Comparison of ENCODE assay signal across 29 cellular contexts in genomic region chr3:67522081-67522480, GRCh38.
"Had no signal": no experiment of that assay in that cellular context is flagged by ENCODE, and none has a peak within 500 bp of the region (broad histone marks: within the 10 kb centered on the region; RNA-seq: fewer than 3 reads in every experiment).

No MANE protein-coding gene starts in this region.

- ATAC-seq: activated naive CD4-positive, alpha-beta T cell treated with anti-CD3 and anti-CD28 coated beads, Interleukin-2, amount 50 U/mL, for 72 hours; activated T-cell treated with anti-CD3 and anti-CD28 coated beads, Interleukin-2, amount 50 U/mL, for 72 hours; esophagus mucosa; gastroesophageal sphincter; heart right ventricle had no signal

- DNase-seq: activated CD4-positive, alpha-beta memory T cell treated with anti-CD3 and anti-CD28 coated beads, Interleukin-2, amount 10 ng/mL, durations not matched to agents 7 days and 5 days; activated CD4-positive, alpha-beta T cell treated with anti-CD3 and anti-CD28 coated beads for 1 hour; activated CD4-positive, alpha-beta T cell treated with anti-CD3 and anti-CD28 coated beads for 4 hours; activated CD4-positive, alpha-beta T cell treated with anti-CD3 and anti-CD28 coated beads, Interleukin-2, amount 10 ng/mL, durations not matched to agents 7 days and 5 days; activated CD4-positive, alpha-beta T cell treated with anti-CD3 and anti-CD28 coated beads, Interleukin-2, amount 50 U/mL, for 4 hours; activated CD8-positive, alpha-beta memory T cell treated with anti-CD3 and anti-CD28 coated beads, Interleukin-2, amount 50 U/mL, for 48 hours; activated gamma-delta T cell; activated naive CD4-positive, alpha-beta T cell; activated naive CD4-positive, alpha-beta T cell treated with anti-CD3 and anti-CD28 coated beads, Interleukin-2, amount 10 ng/mL, durations not matched to agents 7 days and 5 days; activated naive CD8-positive, alpha-beta T cell treated with anti-CD3 and anti-CD28 coated beads, Interleukin-2, amount 10 ng/mL, durations not matched to agents 7 days and 5 days; activated T-cell treated with anti-CD3 and anti-CD28 coated beads for 4 hours; activated T-cell treated with anti-CD3 and anti-CD28 coated beads, Interleukin-2, amount 50 U/mL, for 24 hours; activated T-cell treated with anti-CD3 and anti-CD28 coated beads, Interleukin-2, amount 50 U/mL, for 72 hours; amniotic stem cell; anterior cingulate cortex; central memory CD4-positive, alpha-beta T cell; dorsolateral prefrontal cortex; effector memory CD4-positive, alpha-beta T cell; endodermal cell; foreskin melanocyte; heart right ventricle; T-helper 2 cell had no signal

- H3K27ac Mint-ChIP-seq: activated CD4-positive, alpha-beta memory T cell treated with anti-CD3 and anti-CD28 coated beads, Interleukin-2, amount 10 ng/mL, durations not matched to agents 7 days and 5 days; activated CD4-positive, alpha-beta T cell treated with anti-CD3 and anti-CD28 coated beads, Interleukin-2, amount 10 ng/mL, durations not matched to agents 7 days and 5 days; activated naive CD4-positive, alpha-beta T cell treated with anti-CD3 and anti-CD28 coated beads, Interleukin-2, amount 10 ng/mL, durations not matched to agents 7 days and 5 days; activated naive CD4-positive, alpha-beta T cell treated with anti-CD3 and anti-CD28 coated beads, Interleukin-2, amount 50 U/mL, for 72 hours; activated naive CD8-positive, alpha-beta T cell treated with anti-CD3 and anti-CD28 coated beads, Interleukin-2, amount 10 ng/mL, durations not matched to agents 7 days and 5 days; activated T-cell treated with anti-CD3 and anti-CD28 coated beads, Interleukin-2, amount 50 U/mL, for 24 hours; activated T-cell treated with anti-CD3 and anti-CD28 coated beads, Interleukin-2, amount 50 U/mL, for 72 hours; dendritic cell treated with granulocyte-macrophage colony-stimulating factor and Interleukin-4, amounts not matched to agents 40 ng/mL and 50 ng/mL, for 4 days; endodermal cell had no signal

- H3K4me3 ChIP-seq: cardiac muscle cell, coronary artery, dorsolateral prefrontal cortex, gastroesophageal sphincter, heart right ventricle had no signal

- FAIRE-seq: astrocyte had no signal

- H3K27me3 Mint-ChIP-seq: activated CD4-positive, alpha-beta memory T cell treated with anti-CD3 and anti-CD28 coated beads, Interleukin-2, amount 10 ng/mL, durations not matched to agents 7 days and 5 days; activated CD4-positive, alpha-beta T cell treated with anti-CD3 and anti-CD28 coated beads, Interleukin-2, amount 10 ng/mL, durations not matched to agents 7 days and 5 days; activated naive CD4-positive, alpha-beta T cell treated with anti-CD3 and anti-CD28 coated beads, Interleukin-2, amount 10 ng/mL, durations not matched to agents 7 days and 5 days; activated naive CD8-positive, alpha-beta T cell treated with anti-CD3 and anti-CD28 coated beads, Interleukin-2, amount 10 ng/mL, durations not matched to agents 7 days and 5 days; activated T-cell treated with anti-CD3 and anti-CD28 coated beads, Interleukin-2, amount 50 U/mL, for 24 hours; dendritic cell treated with granulocyte-macrophage colony-stimulating factor and Interleukin-4, amounts not matched to agents 40 ng/mL and 50 ng/mL, for 4 days had no signal

- H3K27me3 ChIP-seq: cardiac muscle cell, dorsolateral prefrontal cortex, gastroesophageal sphincter, heart right ventricle had no signal

- H3K36me3 ChIP-seq: cardiac muscle cell had no signal

- H3K9me3 ChIP-seq: gastroesophageal sphincter, heart right ventricle had no signal

- H3K27ac ChIP-seq: cardiac muscle cell, coronary artery, dorsolateral prefrontal cortex, gastroesophageal sphincter, heart right ventricle had no signal

- H3K4me3 Mint-ChIP-seq: activated CD4-positive, alpha-beta memory T cell treated with anti-CD3 and anti-CD28 coated beads, Interleukin-2, amount 10 ng/mL, durations not matched to agents 7 days and 5 days; activated CD4-positive, alpha-beta T cell treated with anti-CD3 and anti-CD28 coated beads, Interleukin-2, amount 10 ng/mL, durations not matched to agents 7 days and 5 days; activated naive CD4-positive, alpha-beta T cell treated with anti-CD3 and anti-CD28 coated beads, Interleukin-2, amount 10 ng/mL, durations not matched to agents 7 days and 5 days; activated naive CD8-positive, alpha-beta T cell treated with anti-CD3 and anti-CD28 coated beads, Interleukin-2, amount 10 ng/mL, durations not matched to agents 7 days and 5 days; activated T-cell treated with anti-CD3 and anti-CD28 coated beads, Interleukin-2, amount 50 U/mL, for 24 hours; activated T-cell treated with anti-CD3 and anti-CD28 coated beads, Interleukin-2, amount 50 U/mL, for 72 hours; dendritic cell treated with granulocyte-macrophage colony-stimulating factor and Interleukin-4, amounts not matched to agents 40 ng/mL and 50 ng/mL, for 4 days; endodermal cell had no signal

- H3K4me1 Mint-ChIP-seq: activated CD4-positive, alpha-beta memory T cell treated with anti-CD3 and anti-CD28 coated beads, Interleukin-2, amount 10 ng/mL, durations not matched to agents 7 days and 5 days; activated CD4-positive, alpha-beta T cell treated with anti-CD3 and anti-CD28 coated beads, Interleukin-2, amount 10 ng/mL, durations not matched to agents 7 days and 5 days; activated naive CD4-positive, alpha-beta T cell treated with anti-CD3 and anti-CD28 coated beads, Interleukin-2, amount 10 ng/mL, durations not matched to agents 7 days and 5 days; activated naive CD8-positive, alpha-beta T cell treated with anti-CD3 and anti-CD28 coated beads, Interleukin-2, amount 10 ng/mL, durations not matched to agents 7 days and 5 days; endodermal cell had no signal

- H3K4me1 ChIP-seq: gastroesophageal sphincter, heart right ventricle had no signal

- H3K9me3 Mint-ChIP-seq: activated CD4-positive, alpha-beta memory T cell treated with anti-CD3 and anti-CD28 coated beads, Interleukin-2, amount 10 ng/mL, durations not matched to agents 7 days and 5 days; activated CD4-positive, alpha-beta T cell treated with anti-CD3 and anti-CD28 coated beads, Interleukin-2, amount 10 ng/mL, durations not matched to agents 7 days and 5 days; activated naive CD4-positive, alpha-beta T cell treated with anti-CD3 and anti-CD28 coated beads, Interleukin-2, amount 10 ng/mL, durations not matched to agents 7 days and 5 days; activated naive CD4-positive, alpha-beta T cell treated with anti-CD3 and anti-CD28 coated beads, Interleukin-2, amount 50 U/mL, for 72 hours; activated T-cell treated with anti-CD3 and anti-CD28 coated beads, Interleukin-2, amount 50 U/mL, for 24 hours; activated T-cell treated with anti-CD3 and anti-CD28 coated beads, Interleukin-2, amount 50 U/mL, for 72 hours; dendritic cell treated with granulocyte-macrophage colony-stimulating factor and Interleukin-4, amounts not matched to agents 40 ng/mL and 50 ng/mL, for 4 days; endodermal cell had no signal
